1 cellular context compared by ENCODE assay signal in the genomic region with DNA sequence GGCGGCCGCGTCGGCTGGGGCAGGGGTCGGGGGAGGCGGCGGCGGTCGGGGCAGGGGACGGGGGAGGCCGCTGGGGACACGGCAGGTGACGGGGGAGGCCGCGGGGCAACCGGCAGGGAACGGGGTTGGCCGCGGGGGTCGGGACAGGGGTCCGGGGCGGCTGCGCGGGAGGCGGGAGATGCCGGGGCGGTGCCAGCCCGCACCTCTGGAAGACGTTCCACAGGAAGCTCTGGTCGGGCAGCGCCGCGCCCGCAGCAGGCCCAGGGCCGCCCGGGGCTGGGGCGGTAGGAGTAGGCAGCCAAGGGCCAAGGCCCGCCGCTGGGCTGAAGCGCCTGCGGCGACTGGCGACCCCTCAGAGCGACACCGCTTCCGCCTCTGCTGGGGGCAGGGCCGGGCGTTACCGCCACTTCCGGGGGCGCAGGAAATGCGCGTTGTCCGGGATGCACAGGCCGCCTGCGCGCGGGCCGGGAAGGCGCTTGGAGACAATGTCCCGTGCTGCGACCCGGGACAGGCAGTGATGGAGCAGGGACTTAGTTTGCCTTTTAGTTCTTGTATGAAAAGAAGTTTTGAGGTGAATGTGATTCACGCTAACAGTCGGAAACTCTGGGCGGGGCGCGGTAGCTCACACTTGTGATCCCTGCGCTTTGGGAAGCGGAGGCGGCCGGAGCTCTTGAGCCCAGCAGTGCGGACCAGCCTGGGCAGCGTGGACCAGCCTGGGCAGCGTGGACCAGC.
TF ChIP-seq lines count a peak whose summit lies in the region.

No MANE protein-coding gene starts in this region.

TF ChIP-seq in K562, 482 proteins besides CTCF, POLR2A, EP300 and RAD21 (continued from another document and continues in another):
- TF ChIP-seq, protein P1, sequence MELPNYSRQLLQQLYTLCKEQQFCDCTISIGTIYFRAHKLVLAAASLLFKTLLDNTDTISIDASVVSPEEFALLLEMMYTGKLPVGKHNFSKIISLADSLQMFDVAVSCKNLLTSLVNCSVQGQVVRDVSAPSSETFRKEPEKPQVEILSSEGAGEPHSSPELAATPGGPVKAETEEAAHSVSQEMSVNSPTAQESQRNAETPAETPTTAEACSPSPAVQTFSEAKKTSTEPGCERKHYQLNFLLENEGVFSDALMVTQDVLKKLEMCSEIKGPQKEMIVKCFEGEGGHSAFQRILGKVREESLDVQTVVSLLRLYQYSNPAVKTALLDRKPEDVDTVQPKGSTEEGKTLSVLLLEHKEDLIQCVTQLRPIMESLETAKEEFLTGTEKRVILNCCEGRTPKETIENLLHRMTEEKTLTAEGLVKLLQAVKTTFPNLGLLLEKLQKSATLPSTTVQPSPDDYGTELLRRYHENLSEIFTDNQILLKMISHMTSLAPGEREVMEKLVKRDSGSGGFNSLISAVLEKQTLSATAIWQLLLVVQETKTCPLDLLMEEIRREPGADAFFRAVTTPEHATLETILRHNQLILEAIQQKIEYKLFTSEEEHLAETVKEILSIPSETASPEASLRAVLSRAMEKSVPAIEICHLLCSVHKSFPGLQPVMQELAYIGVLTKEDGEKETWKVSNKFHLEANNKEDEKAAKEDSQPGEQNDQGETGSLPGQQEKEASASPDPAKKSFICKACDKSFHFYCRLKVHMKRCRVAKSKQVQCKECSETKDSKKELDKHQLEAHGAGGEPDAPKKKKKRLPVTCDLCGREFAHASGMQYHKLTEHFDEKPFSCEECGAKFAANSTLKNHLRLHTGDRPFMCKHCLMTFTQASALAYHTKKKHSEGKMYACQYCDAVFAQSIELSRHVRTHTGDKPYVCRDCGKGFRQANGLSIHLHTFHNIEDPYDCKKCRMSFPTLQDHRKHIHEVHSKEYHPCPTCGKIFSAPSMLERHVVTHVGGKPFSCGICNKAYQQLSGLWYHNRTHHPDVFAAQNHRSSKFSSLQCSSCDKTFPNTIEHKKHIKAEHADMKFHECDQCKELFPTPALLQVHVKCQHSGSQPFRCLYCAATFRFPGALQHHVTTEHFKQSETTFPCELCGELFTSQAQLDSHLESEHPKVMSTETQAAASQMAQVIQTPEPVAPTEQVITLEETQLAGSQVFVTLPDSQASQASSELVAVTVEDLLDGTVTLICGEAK (IDR thresholded peaks at IDR 0.05), result peak; percentile 92
- TF ChIP-seq, protein P1 (CRISPR knock-in tag; IDR thresholded peaks at IDR 0.05), result no peak
- peak; percentile 67 for TF ChIP-seq HNRNPLL (IDR thresholded peaks at IDR 0.05; ENCODE audit: low read depth, low read length, poor library complexity, severe bottlenecking)
- TF ChIP-seq, protein P2, sequence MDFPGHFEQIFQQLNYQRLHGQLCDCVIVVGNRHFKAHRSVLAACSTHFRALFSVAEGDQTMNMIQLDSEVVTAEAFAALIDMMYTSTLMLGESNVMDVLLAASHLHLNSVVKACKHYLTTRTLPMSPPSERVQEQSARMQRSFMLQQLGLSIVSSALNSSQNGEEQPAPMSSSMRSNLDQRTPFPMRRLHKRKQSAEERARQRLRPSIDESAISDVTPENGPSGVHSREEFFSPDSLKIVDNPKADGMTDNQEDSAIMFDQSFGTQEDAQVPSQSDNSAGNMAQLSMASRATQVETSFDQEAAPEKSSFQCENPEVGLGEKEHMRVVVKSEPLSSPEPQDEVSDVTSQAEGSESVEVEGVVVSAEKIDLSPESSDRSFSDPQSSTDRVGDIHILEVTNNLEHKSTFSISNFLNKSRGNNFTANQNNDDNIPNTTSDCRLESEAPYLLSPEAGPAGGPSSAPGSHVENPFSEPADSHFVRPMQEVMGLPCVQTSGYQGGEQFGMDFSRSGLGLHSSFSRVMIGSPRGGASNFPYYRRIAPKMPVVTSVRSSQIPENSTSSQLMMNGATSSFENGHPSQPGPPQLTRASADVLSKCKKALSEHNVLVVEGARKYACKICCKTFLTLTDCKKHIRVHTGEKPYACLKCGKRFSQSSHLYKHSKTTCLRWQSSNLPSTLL (IDR thresholded peaks at IDR 0.05), result no peak
- TF ChIP-seq, protein P3, sequence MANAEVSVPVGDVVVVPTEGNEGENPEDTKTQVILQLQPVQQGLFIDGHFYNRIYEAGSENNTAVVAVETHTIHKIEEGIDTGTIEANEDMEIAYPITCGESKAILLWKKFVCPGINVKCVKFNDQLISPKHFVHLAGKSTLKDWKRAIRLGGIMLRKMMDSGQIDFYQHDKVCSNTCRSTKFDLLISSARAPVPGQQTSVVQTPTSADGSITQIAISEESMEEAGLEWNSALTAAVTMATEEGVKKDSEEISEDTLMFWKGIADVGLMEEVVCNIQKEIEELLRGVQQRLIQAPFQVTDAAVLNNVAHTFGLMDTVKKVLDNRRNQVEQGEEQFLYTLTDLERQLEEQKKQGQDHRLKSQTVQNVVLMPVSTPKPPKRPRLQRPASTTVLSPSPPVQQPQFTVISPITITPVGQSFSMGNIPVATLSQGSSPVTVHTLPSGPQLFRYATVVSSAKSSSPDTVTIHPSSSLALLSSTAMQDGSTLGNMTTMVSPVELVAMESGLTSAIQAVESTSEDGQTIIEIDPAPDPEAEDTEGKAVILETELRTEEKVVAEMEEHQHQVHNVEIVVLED (CRISPR knock-in tag; IDR thresholded peaks at IDR 0.05), result peak; percentile 32; the same call in 1 of the 2 replicates
- TF ChIP-seq MAZ (CRISPR knock-in tag; conservative IDR thresholded peaks at IDR 0.05 in 1 of 2, IDR thresholded peaks at IDR 0.05 in 1 of 2), result peak; percentile 95 to 98
- TF ChIP-seq ATF1 (CRISPR knock-in tag; IDR thresholded peaks at IDR 0.05), result peak; percentile 82
- peak; percentile 90 for TF ChIP-seq ATF1 (tag; IDR thresholded peaks at IDR 0.05)
- peak in 1 of 2 experiments; percentile 87; a peak in 2 of 4 replicates for TF ChIP-seq KDM4B (IDR thresholded peaks at IDR 0.05; ENCODE audit: borderline replicate concordance in 2 of 2, low read depth in 1 of 2)
- TF ChIP-seq, protein P4, sequence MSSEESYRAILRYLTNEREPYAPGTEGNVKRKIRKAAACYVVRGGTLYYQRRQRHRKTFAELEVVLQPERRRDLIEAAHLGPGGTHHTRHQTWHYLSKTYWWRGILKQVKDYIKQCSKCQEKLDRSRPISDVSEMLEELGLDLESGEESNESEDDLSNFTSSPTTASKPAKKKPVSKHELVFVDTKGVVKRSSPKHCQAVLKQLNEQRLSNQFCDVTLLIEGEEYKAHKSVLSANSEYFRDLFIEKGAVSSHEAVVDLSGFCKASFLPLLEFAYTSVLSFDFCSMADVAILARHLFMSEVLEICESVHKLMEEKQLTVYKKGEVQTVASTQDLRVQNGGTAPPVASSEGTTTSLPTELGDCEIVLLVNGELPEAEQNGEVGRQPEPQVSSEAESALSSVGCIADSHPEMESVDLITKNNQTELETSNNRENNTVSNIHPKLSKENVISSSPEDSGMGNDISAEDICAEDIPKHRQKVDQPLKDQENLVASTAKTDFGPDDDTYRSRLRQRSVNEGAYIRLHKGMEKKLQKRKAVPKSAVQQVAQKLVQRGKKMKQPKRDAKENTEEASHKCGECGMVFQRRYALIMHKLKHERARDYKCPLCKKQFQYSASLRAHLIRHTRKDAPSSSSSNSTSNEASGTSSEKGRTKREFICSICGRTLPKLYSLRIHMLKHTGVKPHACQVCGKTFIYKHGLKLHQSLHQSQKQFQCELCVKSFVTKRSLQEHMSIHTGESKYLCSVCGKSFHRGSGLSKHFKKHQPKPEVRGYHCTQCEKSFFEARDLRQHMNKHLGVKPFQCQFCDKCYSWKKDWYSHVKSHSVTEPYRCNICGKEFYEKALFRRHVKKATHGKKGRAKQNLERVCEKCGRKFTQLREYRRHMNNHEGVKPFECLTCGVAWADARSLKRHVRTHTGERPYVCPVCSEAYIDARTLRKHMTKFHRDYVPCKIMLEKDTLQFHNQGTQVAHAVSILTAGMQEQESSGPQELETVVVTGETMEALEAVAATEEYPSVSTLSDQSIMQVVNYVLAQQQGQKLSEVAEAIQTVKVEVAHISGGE (CRISPR knock-in tag; IDR thresholded peaks at IDR 0.05), result peak; percentile 64 to 95 (median 76); a peak in 5 of 6 replicates
- TF ChIP-seq ZNF584 (CRISPR knock-in tag; IDR thresholded peaks at IDR 0.05; ENCODE audit: low read depth), result no peak
- TF ChIP-seq POLR2H (tag; IDR thresholded peaks at IDR 0.05; ENCODE audit: low read depth), result no peak
- TF ChIP-seq ILF3 (IDR thresholded peaks at IDR 0.05; ENCODE audit: borderline replicate concordance), result no peak
- TF ChIP-seq, protein P5, sequence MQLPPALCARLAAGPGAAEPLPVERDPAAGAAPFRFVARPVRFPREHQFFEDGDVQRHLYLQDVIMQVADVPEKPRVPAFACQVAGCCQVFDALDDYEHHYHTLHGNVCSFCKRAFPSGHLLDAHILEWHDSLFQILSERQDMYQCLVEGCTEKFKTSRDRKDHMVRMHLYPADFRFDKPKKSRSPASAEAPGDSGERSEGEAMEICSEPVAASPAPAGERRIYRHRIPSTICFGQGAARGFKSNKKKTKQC (CRISPR knock-in tag; IDR thresholded peaks at IDR 0.05), result 0 out of 2 replicates have a peak, but pooled peaks have one; percentile 28
- TF ChIP-seq RBFOX2 (IDR thresholded peaks at IDR 0.05; ENCODE audit: low read depth, low read length), result peak; percentile 95
- TF ChIP-seq RBM34 (IDR thresholded peaks at IDR 0.05; ENCODE audit: borderline replicate concordance, insufficient read depth, low read length), result no peak
- TF ChIP-seq, protein P6, sequence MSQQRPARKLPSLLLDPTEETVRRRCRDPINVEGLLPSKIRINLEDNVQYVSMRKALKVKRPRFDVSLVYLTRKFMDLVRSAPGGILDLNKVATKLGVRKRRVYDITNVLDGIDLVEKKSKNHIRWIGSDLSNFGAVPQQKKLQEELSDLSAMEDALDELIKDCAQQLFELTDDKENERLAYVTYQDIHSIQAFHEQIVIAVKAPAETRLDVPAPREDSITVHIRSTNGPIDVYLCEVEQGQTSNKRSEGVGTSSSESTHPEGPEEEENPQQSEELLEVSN (IDR thresholded peaks at IDR 0.05; ENCODE audit: borderline replicate concordance in 1 of 2, extremely low read depth in 1 of 2, insufficient read depth in 1 of 2, insufficient read length in 1 of 2, low read depth in 1 of 2, low read length in 1 of 2, poor library complexity in 1 of 2, severe bottlenecking in 1 of 2), result peak; percentile 68 to 94
- 0 out of 2 replicates have a peak, but pooled peaks have one; percentile 51 for TF ChIP-seq ZNF174 (CRISPR knock-in tag; IDR thresholded peaks at IDR 0.05)
- TF ChIP-seq, protein P7, sequence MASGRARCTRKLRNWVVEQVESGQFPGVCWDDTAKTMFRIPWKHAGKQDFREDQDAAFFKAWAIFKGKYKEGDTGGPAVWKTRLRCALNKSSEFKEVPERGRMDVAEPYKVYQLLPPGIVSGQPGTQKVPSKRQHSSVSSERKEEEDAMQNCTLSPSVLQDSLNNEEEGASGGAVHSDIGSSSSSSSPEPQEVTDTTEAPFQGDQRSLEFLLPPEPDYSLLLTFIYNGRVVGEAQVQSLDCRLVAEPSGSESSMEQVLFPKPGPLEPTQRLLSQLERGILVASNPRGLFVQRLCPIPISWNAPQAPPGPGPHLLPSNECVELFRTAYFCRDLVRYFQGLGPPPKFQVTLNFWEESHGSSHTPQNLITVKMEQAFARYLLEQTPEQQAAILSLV (tag; IDR thresholded peaks at IDR 0.05), result no peak
